Comparison of ENCODE assay signal across 29 cellular contexts in the genomic region with DNA sequence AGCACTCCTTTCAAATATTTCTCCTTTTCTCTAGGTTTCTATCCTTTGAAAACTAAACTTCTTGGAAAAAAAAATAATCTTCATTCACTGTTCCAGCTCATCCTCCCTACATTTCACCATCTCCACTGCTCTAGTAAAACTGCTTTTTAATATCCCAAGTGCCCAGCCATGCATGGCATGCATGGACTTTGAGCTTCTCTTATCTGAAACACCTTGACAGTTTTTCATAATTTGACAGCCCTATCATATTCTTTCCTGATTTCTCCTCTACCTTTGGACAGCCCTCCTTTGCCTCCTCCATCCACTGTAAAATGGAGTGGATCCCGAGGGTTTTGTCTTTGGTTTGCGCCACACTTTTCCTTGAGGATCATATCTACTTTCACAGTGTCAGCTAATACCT.
"Had no signal": no experiment of that assay in that cellular context is flagged by ENCODE, and none has a peak within 500 bp of the region (broad histone marks: within the 10 kb centered on the region; RNA-seq: fewer than 3 reads in every experiment).

No MANE protein-coding gene starts in this region.

- H3K27me3 ChIP-seq: brain microvascular endothelial cell, MG63, SJCRH30 had no signal

- H3K27ac ChIP-seq: brain microvascular endothelial cell, KMS-11, RWPE1, SJCRH30, WERI-Rb-1 had no signal

- H3K4me3 ChIP-seq: MG63, SJCRH30 had no signal

- ATAC-seq: activated CD4-positive, alpha-beta T cell treated with anti-CD3 and anti-CD28 coated beads for 36 hours; activated T-helper 17 cell treated with anti-CD3 and anti-CD28 coated beads, Interleukin-2, amount 50 U/mL, for 72 hours; Panc1 had no signal

- H3K4me1 ChIP-seq: SJCRH30 had no signal

- H3K36me3 ChIP-seq: brain microvascular endothelial cell, MG63, SJCRH30, WERI-Rb-1 had no signal

- H3K9me3 ChIP-seq: MG63, SJCRH30, SK-N-SH had no signal

- H3K4me2 ChIP-seq: KMS-11, SK-N-SH had no signal

- DNase-seq: activated CD4-positive, alpha-beta memory T cell treated with anti-CD3 and anti-CD28 coated beads, Interleukin-2, amount 10 ng/mL, durations not matched to agents 7 days and 5 days; activated CD4-positive, alpha-beta T cell treated with anti-CD3 and anti-CD28 coated beads for 36 hours; activated CD4-positive, alpha-beta T cell treated with anti-CD3 and anti-CD28 coated beads, Interleukin-2, amount 50 U/mL, for 1 hour; activated gamma-delta T cell; activated naive CD4-positive, alpha-beta T cell treated with anti-CD3 and anti-CD28 coated beads, Interleukin-2, amount 10 ng/mL, durations not matched to agents 7 days and 5 days; activated naive CD8-positive, alpha-beta T cell treated with anti-CD3 and anti-CD28 coated beads for 36 hours; activated T-cell treated with anti-CD3 and anti-CD28 coated beads for 4 hours; activated T-cell treated with anti-CD3 and anti-CD28 coated beads, Interleukin-2, amount 50 U/mL, for 48 hours; brain microvascular endothelial cell; cerebellar nuclear complex; MG63; NCI-H1048; NCI-H146; NCI-H2029; NCI-H2107; NCI-H2171 treated with DMSO at 0.1 percent for 48 hours; NCI-H226; NCI-H69; NK-92 treated with Interleukin-12 subunit alpha and Interleukin-12 subunit beta, amount 100 ng/mL, for 24 hours; OCI-M1; Right ventricle myocardium superior; SJCRH30; SK-N-SH; T-helper 1 cell; WERI-Rb-1 had no signal
